13 cellular contexts compared by ENCODE assay signal in the genomic region with DNA sequence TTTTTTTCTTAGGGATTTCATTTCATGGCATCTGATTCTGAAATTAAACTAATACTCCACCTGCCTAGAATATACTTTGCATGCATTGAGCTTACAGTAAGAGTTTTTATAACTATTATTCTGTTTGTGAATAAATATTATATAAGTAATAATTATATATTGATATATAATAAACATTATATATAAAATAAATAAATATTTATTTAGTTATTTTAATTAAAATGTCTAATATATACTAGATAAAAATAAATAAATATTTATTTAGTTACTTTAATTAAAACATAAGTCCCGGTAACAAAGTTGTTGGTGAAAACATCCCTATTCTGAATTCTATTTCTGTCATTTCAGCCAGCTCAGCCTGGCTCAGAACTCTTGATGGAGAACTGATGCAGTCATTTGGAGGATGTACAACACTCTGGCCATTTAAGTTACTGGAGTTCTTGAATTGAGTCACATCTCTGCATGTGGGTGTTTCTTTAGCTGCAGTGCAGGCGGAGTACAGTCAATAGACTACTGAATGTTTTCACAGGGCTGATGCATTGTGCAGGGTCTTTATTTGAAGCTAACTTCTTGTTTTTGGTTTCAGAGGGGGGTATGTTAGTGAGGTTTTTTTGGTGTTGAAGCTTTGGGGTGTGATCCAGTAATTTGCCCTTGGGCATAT.
DNase-seq lines count a peak whose midpoint lies in the region; ATAC-seq, FAIRE-seq and TF ChIP-seq lines count a peak whose summit lies in the region.
"Had no signal": no experiment of that assay in that cellular context is flagged by ENCODE, and none has a peak within 500 bp of the region (broad histone marks: within the 10 kb centered on the region; RNA-seq: fewer than 3 reads in every experiment).

No MANE protein-coding gene starts in this region.

- dilution Hi-C loops in mammary epithelial cell (cut with HindIII; ENCODE audit: low sequenced_read_pairs), result no loop called here

- H3K27me3 ChIP-seq in Karpas-422 (ENCODE audit: low read length) (no peaks in the 10 kb centered on the region), mammary epithelial cell (ENCODE audit: insufficient read depth, low read length) (no peaks in the 10 kb centered on the region)

- H2AFZ ChIP-seq in Karpas-422 (ENCODE audit: low read length), result peak overlapping the region; percentile 94
- no peak overlapping the region for H2AFZ ChIP-seq in mammary epithelial cell (ENCODE audit: low read depth, low read length)

- H3K9me2 ChIP-seq in Karpas-422 (replicated peaks; ENCODE audit: insufficient read depth, low read length), result no peaks in the 10 kb centered on the region

- peak overlapping the region; percentile 76 for H3K27ac ChIP-seq in Karpas-422 (ENCODE audit: low read length)
- H3K27ac ChIP-seq in mammary epithelial cell (ENCODE audit: insufficient read depth, low read depth, low read length), result no peak overlapping the region
- H3K27ac ChIP-seq: prostate gland had no signal

- no peaks in the 10 kb centered on the region for H3K79me2 ChIP-seq in Karpas-422 (ENCODE audit: low read length)
- H3K79me2 ChIP-seq in mammary epithelial cell (ENCODE audit: insufficient read depth, low read length), result no peaks in the 10 kb centered on the region

- WGBS in mammary epithelial cell (ENCODE audit: low coverage, missing lambda C conversion rate), result 95% methylated on average over 2 of the region's 2 CpGs

- H3K36me3 ChIP-seq in Karpas-422 (ENCODE audit: insufficient read depth, low read length) (no peaks in the 10 kb centered on the region), mammary epithelial cell (ENCODE audit: insufficient read depth, low read length) (no peaks in the 10 kb centered on the region)
- H3K36me3 ChIP-seq: prostate gland had no signal

- H3K4me1 ChIP-seq in Karpas-422 (ENCODE audit: low read length) (peaks cover 24% of the 10 kb centered on the region), mammary epithelial cell (ENCODE audit: insufficient read depth, low read length) (no peaks in the 10 kb centered on the region)
- H3K4me1 ChIP-seq: prostate gland had no signal

- H3K9me3 ChIP-seq in Karpas-422 (ENCODE audit: low read length), result peaks cover 9% of the 10 kb centered on the region
- peaks cover 10% of the 10 kb centered on the region for H3K9me3 ChIP-seq in mammary epithelial cell (replicated peaks; ENCODE audit: insufficient read depth, low read length)
- H3K9me3 ChIP-seq: prostate gland had no signal

- H4K20me1 ChIP-seq in Karpas-422 (ENCODE audit: insufficient read depth, low read depth, low read length) (no peaks in the 10 kb centered on the region), mammary epithelial cell (ENCODE audit: insufficient read depth, low read length) (no peaks in the 10 kb centered on the region)

- peak; percentile 84 for FAIRE-seq in G401.6 (lab: Jason Lieb, UNC)

- BruUV-seq in mammary epithelial cell (replicated peaks; lab: Mats Ljungman, UMichigan), result no TSS peak

- H3K9ac ChIP-seq in Karpas-422 (ENCODE audit: low read length), result 0 out of 2 replicates have a peak overlapping the region, but pooled peaks have one; percentile 47
- H3K9ac ChIP-seq in mammary epithelial cell (ENCODE audit: insufficient read depth, low read length), result no peak overlapping the region

- CTCF ChIA-PET in mammary epithelial cell (lab: Charles Lee; ENCODE audit: low non-redundant PET), result no interaction called here

- in situ Hi-C loops in mammary epithelial cell (cut with MboI; ENCODE audit: low sequenced_read_pairs in 2 of 2), result no loop called here

- intact Hi-C loops in mammary epithelial cell (cut with micrococcal nuclease), result no loop called here

- H3K4me2 ChIP-seq in Karpas-422 (ENCODE audit: low read depth, low read length, poor library complexity, severe bottlenecking), result peak overlapping the region; percentile 58
- no peak overlapping the region for H3K4me2 ChIP-seq in mammary epithelial cell (ENCODE audit: insufficient read depth, low read depth, low read length)

- DNase-seq in Karpas-422 (peak; percentile 41), SW480 (ENCODE audit: low spot score) (no peak), NOMO-1 treated with dmso at 0.1 percent for 144 hours (lab: John Stamatoyannopoulos, UW; ENCODE audit: unreplicated experiment) (no peak), mammary epithelial cell (no peak), NCI-H187 (lab: John Stamatoyannopoulos, UW) (no peak)
- DNase-seq: activated B cell treated with CpG ODN at 0.5 μM for 24 hours, MM.1S had no signal

- H3K4me3 ChIP-seq in Karpas-422 (ENCODE audit: low read length) (no peak overlapping the region), mammary epithelial cell (replicated peaks in 1 of 3; ENCODE audit: insufficient read depth in 1 of 3, low read depth in 2 of 3, low read length in 3 of 3) (no peak overlapping the region)
- H3K4me3 ChIP-seq: lung, prostate gland had no signal

- no peak for TF ChIP-seq CTCF in mammary epithelial cell (conservative IDR thresholded peaks at IDR 0.05 in 1 of 2, IDR thresholded peaks at IDR 0.05 in 1 of 2; ENCODE audit: extremely low read depth in 1 of 2, insufficient read depth in 1 of 2, low read depth in 1 of 2, low read length in 2 of 2)

- ATAC-seq in GM19351 (IDR thresholded peaks at IDR 0.05; ENCODE audit: unreplicated experiment) (peak; percentile 98), HG02870 (IDR thresholded peaks at IDR 0.05; ENCODE audit: unreplicated experiment) (peak; percentile 99)
- ATAC-seq: Panc1 had no signal
